ENCODE assay signal across 8 cellular contexts in genomic region chr7:140176811-140177702, GRCh38. TPM values are rescaled to one million over a fixed set of nuclear protein-coding genes. Genes with fewer than 3 reads are reported as not detected.
DNase-seq lines count a peak whose midpoint lies in the region; ATAC-seq and TF ChIP-seq lines count a peak whose summit lies in the region.

KDM7A (minus strand) TSS chr7:140176983; CDS start chr7:140176937, 46 bp downstream.

- peak within 1 kb of the TSS; percentile 98 for H3K4me3 Mint-ChIP-seq in T-helper 1 cell treated with Interleukin-12 subunit alpha and Interleukin-12 subunit beta and Interleukin-4 antibody, amounts not matched to agents 30 μg/mL and 1 μg/mL, for 36 hours
- H3K4me3 Mint-ChIP-seq in progenitor cell of endocrine pancreas (ENCODE audit: low read depth) (peak within 1 kb of the TSS; percentile 91), type B pancreatic cell (peak within 1 kb of the TSS; percentile 97)

- peaks cover 50% of the 10 kb centered on the region for H3K4me1 ChIP-seq in left ventricle myocardium inferior

- peak; percentile 69 for ATAC-seq in HG02763 (IDR thresholded peaks at IDR 0.05; ENCODE audit: unreplicated experiment)

- H3K27me3 ChIP-seq in left ventricle myocardium inferior (ENCODE audit: low read depth), result no peaks in the 10 kb centered on the region

- H3K4me1 Mint-ChIP-seq in T-helper 1 cell treated with Interleukin-12 subunit alpha and Interleukin-12 subunit beta and Interleukin-4 antibody, amounts not matched to agents 30 μg/mL and 1 μg/mL, for 36 hours (ENCODE audit: low read depth), result peaks cover 29% of the 10 kb centered on the region
- H3K4me1 Mint-ChIP-seq in progenitor cell of endocrine pancreas (ENCODE audit: low read depth) (peaks cover 10% of the 10 kb centered on the region), type B pancreatic cell (ENCODE audit: unreplicated experiment) (peaks cover 14% of the 10 kb centered on the region)

- no peaks in the 10 kb centered on the region for H3K9me3 ChIP-seq in left ventricle myocardium inferior (replicated peaks)

- peaks cover 16% of the 10 kb centered on the region for H3K36me3 Mint-ChIP-seq in T-helper 1 cell treated with Interleukin-12 subunit alpha and Interleukin-12 subunit beta and Interleukin-4 antibody, amounts not matched to agents 30 μg/mL and 1 μg/mL, for 36 hours (ENCODE audit: low read depth)
- H3K36me3 Mint-ChIP-seq in progenitor cell of endocrine pancreas (ENCODE audit: insufficient read depth), result no peaks in the 10 kb centered on the region
- H3K36me3 Mint-ChIP-seq in type B pancreatic cell, result no peaks in the 10 kb centered on the region

- H3K36me3 ChIP-seq in left ventricle myocardium inferior, result no peaks in the 10 kb centered on the region

- peaks cover 7% of the 10 kb centered on the region for H3K9me3 Mint-ChIP-seq in T-helper 1 cell treated with Interleukin-12 subunit alpha and Interleukin-12 subunit beta and Interleukin-4 antibody, amounts not matched to agents 30 μg/mL and 1 μg/mL, for 36 hours
- H3K9me3 Mint-ChIP-seq in progenitor cell of endocrine pancreas (ENCODE audit: low read depth) (no peaks in the 10 kb centered on the region), type B pancreatic cell (no peaks in the 10 kb centered on the region)

- peaks cover 16% of the 10 kb centered on the region for H3K27me3 Mint-ChIP-seq in T-helper 1 cell treated with Interleukin-12 subunit alpha and Interleukin-12 subunit beta and Interleukin-4 antibody, amounts not matched to agents 30 μg/mL and 1 μg/mL, for 36 hours (ENCODE audit: low read depth)
- H3K27me3 Mint-ChIP-seq in progenitor cell of endocrine pancreas (peaks cover 29% of the 10 kb centered on the region), type B pancreatic cell (peaks cover 29% of the 10 kb centered on the region)

- H3K27ac ChIP-seq in left ventricle myocardium inferior (replicated peaks), result peak within 1 kb of the TSS; percentile 100

- peak within 1 kb of the TSS; percentile 93 for H3K27ac Mint-ChIP-seq in T-helper 1 cell treated with Interleukin-12 subunit alpha and Interleukin-12 subunit beta and Interleukin-4 antibody, amounts not matched to agents 30 μg/mL and 1 μg/mL, for 36 hours
- H3K27ac Mint-ChIP-seq in progenitor cell of endocrine pancreas (peak within 1 kb of the TSS; percentile 89), type B pancreatic cell (peak within 1 kb of the TSS; percentile 97)

- peak; percentile 93 for DNase-seq in GM12865 (ENCODE audit: low read depth)
- peak; percentile 82 for DNase-seq in NCI-H146 treated with DMSO at 0.1 percent for 48 hours (lab: John Stamatoyannopoulos, UW; ENCODE audit: unreplicated experiment)
- peak; percentile 83 for DNase-seq in amniotic epithelial cell (ENCODE audit: low read depth)
- peak; percentile 94 for DNase-seq in left ventricle myocardium inferior
- DNase-seq in progenitor cell of endocrine pancreas (ENCODE audit: low spot score, unreplicated experiment), result peak; percentile 79
- peak; percentile 94 for DNase-seq in type B pancreatic cell (ENCODE audit: extremely low spot score, unreplicated experiment)

- TF ChIP-seq CTCF in GM12865 (IDR thresholded peaks at IDR 0.05; ENCODE audit: insufficient read depth, low read depth, low read length, missing control alignments) (no peak), left ventricle myocardium inferior (IDR thresholded peaks at IDR 0.05; ENCODE audit: borderline replicate concordance) (no peak), progenitor cell of endocrine pancreas (IDR thresholded peaks at IDR 0.05; ENCODE audit: unreplicated experiment) (no peak), type B pancreatic cell (conservative IDR thresholded peaks at IDR 0.05) (no peak)

- intact Hi-C loops in left ventricle myocardium inferior (cut with micrococcal nuclease), result loop anchor here (10.0 kb wide), 1 partner anchor 128 kb away; no protein-coding TSS in a partner anchor

- peak within 1 kb of the TSS; percentile 77 for H3K4me3 ChIP-seq in GM12865 (ENCODE audit: low read depth, low read length)
- H3K4me3 ChIP-seq in left ventricle myocardium inferior, result peak within 1 kb of the TSS; percentile 97

RNA-seq across cellular contexts. Expression of gene KDM7A, which starts in this region (rescaled TPM):
- total RNA-seq in left ventricle myocardium inferior, result 8.2 TPM
- total RNA-seq in progenitor cell of endocrine pancreas, result 11.3 and 13.8 TPM in 2 replicates
- 7.5 and 9.3 TPM in 2 replicates for total RNA-seq in type B pancreatic cell (ENCODE audit: low replicate concordance)

Comparison
In these comparisons a context has a peak if more than half of its experiments do, and no peak if none do; other contexts are left out.
1. Peak in every context shown above with its lines: DNase-seq, ATAC-seq, H3K4me3 ChIP-seq and H3K27ac ChIP-seq.